Comparison of ENCODE assay signal across 8 cellular contexts in genomic region chr5:68011259-68011760, GRCh38.
"Had no signal": no experiment of that assay in that cellular context is flagged by ENCODE, and none has a peak within 500 bp of the region (broad histone marks: within the 10 kb centered on the region; RNA-seq: fewer than 3 reads in every experiment).

No MANE protein-coding gene starts in this region.

- H3K9me3 ChIP-seq: HAP-1 had no signal

- H3K36me3 ChIP-seq: HAP-1 had no signal

- ATAC-seq: HCT116, HepG2 had no signal

- DNase-seq: GOT3, H7, KBM-7 had no signal

- H3K27ac Mint-ChIP-seq: IgD-negative memory B cell had no signal

- FAIRE-seq: HepG2 had no signal

- H3K4me3 ChIP-seq: HAP-1 had no signal

- H3K4me1 ChIP-seq: HAP-1 had no signal

- H3K27ac ChIP-seq: HL-60 had no signal
